ENCODE assay signal across 16 cellular contexts in genomic region chr7:142891490-142892082, GRCh38. TPM values are rescaled to one million over a fixed set of nuclear protein-coding genes. Genes with fewer than 3 reads are reported as not detected.
DNase-seq lines count a peak whose midpoint lies in the region; ATAC-seq, FAIRE-seq and TF ChIP-seq lines count a peak whose summit lies in the region.
"Had no signal": no experiment of that assay in that cellular context is flagged by ENCODE, and none has a peak within 500 bp of the region (broad histone marks: within the 10 kb centered on the region; RNA-seq: fewer than 3 reads in every experiment).

No MANE protein-coding gene starts in this region.

- ATAC-seq in GM19328 (IDR thresholded peaks at IDR 0.05; ENCODE audit: unreplicated experiment), result no peak

- no peak for TF ChIP-seq CTCF in coronary artery (IDR thresholded peaks at IDR 0.05)

- no peak for FAIRE-seq in frontal cortex (lab: Jason Lieb, UNC)
- FAIRE-seq: GM19239, H54 had no signal

- no peak overlapping the region for H3K4me3 ChIP-seq in coronary artery
- H3K4me3 ChIP-seq: BLaER1, GM23248 had no signal

- peak; percentile 24 for DNase-seq in activated CD8-positive, alpha-beta memory T cell treated with anti-CD3 and anti-CD28 coated beads for 24 hours
- DNase-seq in activated CD8-positive, alpha-beta memory T cell treated with anti-CD3 and anti-CD28 coated beads, Interleukin-2, amount 50 U/mL, for 4 hours, result no peak
- DNase-seq in coronary artery (ENCODE audit: low spot score) (peak; percentile 7), mesenteric fat pad (ENCODE audit: low spot score) (peak; percentile 59), frontal cortex (ENCODE audit: low spot score in 2 of 2) (no peak), ecto neural progenitor cell (ENCODE audit: low spot score) (no peak)
- DNase-seq: 8988T; AML-193; CD4-positive, CD25-positive, alpha-beta regulatory T cell; DMS53; GF-D8; GM23248 had no signal

- H3K27ac ChIP-seq in coronary artery, result no peak overlapping the region
- H3K27ac ChIP-seq: BLaER1, GM23248 had no signal

RNA-seq across cellular contexts. Expression of gene TRPV6, which starts 6.0 kb away (rescaled TPM):
- not detected for total RNA-seq in mesenteric fat pad
- total RNA-seq in frontal cortex, result under 0.01 TPM
- total RNA-seq: CD4-positive, CD25-positive, alpha-beta regulatory T cell; GM23248 had no signal

RNA-seq across cellular contexts. Expression of gene EPHB6, which starts 36.7 kb away (rescaled TPM):
- total RNA-seq in mesenteric fat pad, result 6.3 TPM
- total RNA-seq in frontal cortex, result 29.3 TPM

RNA-seq across cellular contexts. Expression of gene TRPV5, which starts 42.0 kb away (rescaled TPM):
- total RNA-seq in mesenteric fat pad (not detected), frontal cortex (not detected)
- total RNA-seq: CD4-positive, CD25-positive, alpha-beta regulatory T cell; GM23248 had no signal

RNA-seq across cellular contexts. Expression of gene LLCFC1, which starts 47.7 kb away (rescaled TPM):
- total RNA-seq in mesenteric fat pad (not detected), frontal cortex (not detected)
- total RNA-seq: CD4-positive, CD25-positive, alpha-beta regulatory T cell; GM23248 had no signal

Comparison
In these comparisons a context has a peak if more than half of its experiments do, and no peak if none do; other contexts are left out.
1. DNase-seq: peak in activated CD8-positive, alpha-beta memory T cell treated with anti-CD3 and anti-CD28 coated beads for 24 hours (single experiment), coronary artery (single experiment) and mesenteric fat pad (single experiment); none in activated CD8-positive, alpha-beta memory T cell treated with anti-CD3 and anti-CD28 coated beads, Interleukin-2, amount 50 U/mL, for 4 hours (single experiment), frontal cortex (0 of 2) and ecto neural progenitor cell (single experiment).